33 cellular contexts compared by ENCODE assay signal in genomic region chr6:75501756-75502155, GRCh38. TPM values are rescaled to one million over a fixed set of nuclear protein-coding genes. Genes with fewer than 3 reads are reported as not detected.
"Had no signal": no experiment of that assay in that cellular context is flagged by ENCODE, and none has a peak within 500 bp of the region (broad histone marks: within the 10 kb centered on the region; RNA-seq: fewer than 3 reads in every experiment).

No MANE protein-coding gene starts in this region.

- H3K27me3 ChIP-seq: ascending aorta, cardiac muscle cell, Peyer's patch had no signal

- H3K27me3 Mint-ChIP-seq: central memory CD8-positive, alpha-beta T cell had no signal

- H3K4me1 ChIP-seq: ascending aorta, Peyer's patch had no signal

- H3K9me3 Mint-ChIP-seq: activated CD4-positive, alpha-beta T cell treated with anti-CD3 and anti-CD28 coated beads, Interleukin-2, amount 10 ng/mL, durations not matched to agents 24 days and 14 days; activated naive CD4-positive, alpha-beta T cell treated with anti-CD3 and anti-CD28 coated beads, Interleukin-2, amount 50 U/mL, for 24 hours; activated naive CD8-positive, alpha-beta T cell treated with anti-CD3 and anti-CD28 coated beads, Interleukin-2, amount 10 ng/mL, durations not matched to agents 7 days and 5 days; activated T-cell treated with anti-CD3 and anti-CD28 coated beads, Interleukin-2, amount 50 U/mL, for 24 hours; activated T-helper 2 cell treated with anti-CD3 and anti-CD28 coated beads, Interferon-gamma antibody, Interleukin-2, Interleukin-4, amounts not matched to agents 10 μg/mL and 5 μg/mL and 100 μg/mL, durations not matched to agents 14 hours and 24 hours and 36 hours; central memory CD8-positive, alpha-beta T cell had no signal

- H3K27ac ChIP-seq: ascending aorta, cardiac muscle cell, Peyer's patch, RWPE1 had no signal

- H3K9me3 ChIP-seq: ascending aorta, Peyer's patch had no signal

- H3K27ac Mint-ChIP-seq: activated CD4-positive, alpha-beta T cell treated with anti-CD3 and anti-CD28 coated beads, Interleukin-2, amount 10 ng/mL, durations not matched to agents 24 days and 14 days; activated CD8-positive, alpha-beta T cell treated with anti-CD3 and anti-CD28 coated beads, Interleukin-2, amount 10 ng/mL, durations not matched to agents 7 days and 5 days; activated naive CD4-positive, alpha-beta T cell treated with anti-CD3 and anti-CD28 coated beads, Interleukin-2, amount 50 U/mL, for 24 hours; activated naive CD8-positive, alpha-beta T cell treated with anti-CD3 and anti-CD28 coated beads, Interleukin-2, amount 10 ng/mL, durations not matched to agents 7 days and 5 days; activated T-cell treated with anti-CD3 and anti-CD28 coated beads, Interleukin-2, amount 50 U/mL, for 24 hours; activated T-helper 2 cell treated with anti-CD3 and anti-CD28 coated beads, Interferon-gamma antibody, Interleukin-2, Interleukin-4, amounts not matched to agents 10 μg/mL and 5 μg/mL and 100 μg/mL, durations not matched to agents 14 hours and 24 hours and 36 hours had no signal

- H3K4me1 Mint-ChIP-seq: activated CD4-positive, alpha-beta T cell treated with anti-CD3 and anti-CD28 coated beads, Interleukin-2, amount 10 ng/mL, durations not matched to agents 24 days and 14 days; activated naive CD4-positive, alpha-beta T cell treated with anti-CD3 and anti-CD28 coated beads, Interleukin-2, amount 50 U/mL, for 24 hours; activated naive CD8-positive, alpha-beta T cell treated with anti-CD3 and anti-CD28 coated beads, Interleukin-2, amount 10 ng/mL, durations not matched to agents 7 days and 5 days; central memory CD8-positive, alpha-beta T cell had no signal

- ATAC-seq: activated CD8-positive, alpha-beta T cell treated with anti-CD3 and anti-CD28 coated beads, Interleukin-2, amount 10 ng/mL, durations not matched to agents 7 days and 5 days; K562; Right ventricle myocardium inferior had no signal

- H3K4me3 ChIP-seq: ascending aorta, cardiac muscle cell, K562, Peyer's patch had no signal

- H3K4me3 Mint-ChIP-seq: activated CD4-positive, alpha-beta T cell treated with anti-CD3 and anti-CD28 coated beads, Interleukin-2, amount 10 ng/mL, durations not matched to agents 24 days and 14 days; activated CD8-positive, alpha-beta T cell treated with anti-CD3 and anti-CD28 coated beads, Interleukin-2, amount 10 ng/mL, durations not matched to agents 7 days and 5 days; activated naive CD4-positive, alpha-beta T cell treated with anti-CD3 and anti-CD28 coated beads, Interleukin-2, amount 50 U/mL, for 24 hours; activated naive CD8-positive, alpha-beta T cell treated with anti-CD3 and anti-CD28 coated beads, Interleukin-2, amount 10 ng/mL, durations not matched to agents 7 days and 5 days; activated T-cell treated with anti-CD3 and anti-CD28 coated beads, Interleukin-2, amount 50 U/mL, for 24 hours; central memory CD8-positive, alpha-beta T cell had no signal

- H3K36me3 ChIP-seq: ascending aorta, cardiac muscle cell, Peyer's patch had no signal

- DNase-seq: activated CD4-positive, alpha-beta T cell treated with anti-CD3 and anti-CD28 coated beads, Interleukin-2, amount 10 ng/mL, durations not matched to agents 24 days and 14 days; activated CD4-positive, alpha-beta T cell treated with anti-CD3 and anti-CD28 coated beads, Interleukin-2, amount 50 U/mL, for 4 hours; activated CD8-positive, alpha-beta T cell treated with anti-CD3 and anti-CD28 coated beads, Interleukin-2, amount 10 ng/mL, durations not matched to agents 7 days and 5 days; activated gamma-delta T cell; activated naive CD4-positive, alpha-beta T cell treated with Interleukin-2 at 50 U/mL for 16 hours; activated naive CD8-positive, alpha-beta T cell treated with anti-CD3 and anti-CD28 coated beads, Interleukin-2, amount 10 ng/mL, durations not matched to agents 7 days and 5 days; activated T-cell treated with anti-CD3 and anti-CD28 coated beads, Interleukin-2, amount 50 U/mL, for 24 hours; amygdala; NCI-H1048; NCI-H1105 treated with DMSO at 0.1 percent for 48 hours; NCI-H1436; NCI-H1694; NCI-H1930; NCI-H2081 treated with DMSO at 0.1 percent for 48 hours; NCI-H226; NCI-H446 treated with DMSO at 0.1 percent for 48 hours; NCI-H524; NCI-H69; NCI-H82; Peyer's patch; SIG-M5; T1000 had no signal

- H3K36me3 Mint-ChIP-seq: activated naive CD4-positive, alpha-beta T cell treated with anti-CD3 and anti-CD28 coated beads, Interleukin-2, amount 50 U/mL, for 24 hours; activated naive CD8-positive, alpha-beta T cell treated with anti-CD3 and anti-CD28 coated beads, Interleukin-2, amount 10 ng/mL, durations not matched to agents 7 days and 5 days had no signal

RNA-seq across cellular contexts. Expression of gene FILIP1, which starts 8.2 kb away (rescaled TPM):
- total RNA-seq: activated CD4-positive, alpha-beta T cell treated with anti-CD3 and anti-CD28 coated beads, Interleukin-2, amount 10 ng/mL, durations not matched to agents 24 days and 14 days; activated CD8-positive, alpha-beta T cell treated with anti-CD3 and anti-CD28 coated beads, Interleukin-2, amount 10 ng/mL, durations not matched to agents 7 days and 5 days; activated naive CD8-positive, alpha-beta T cell treated with anti-CD3 and anti-CD28 coated beads, Interleukin-2, amount 10 ng/mL, durations not matched to agents 7 days and 5 days; activated T-helper 2 cell treated with anti-CD3 and anti-CD28 coated beads, Interferon-gamma antibody, Interleukin-2, Interleukin-4, amounts not matched to agents 10 μg/mL and 5 μg/mL and 100 μg/mL, durations not matched to agents 14 hours and 24 hours and 36 hours; SK-MEL-5; T-helper 1 cell treated with Interleukin-12 subunit alpha and Interleukin-12 subunit beta and Interleukin-4 antibody, amounts not matched to agents 30 ng/mL and 1 ng/mL, for 36 hours; T-helper 2 cell treated with Interferon-gamma antibody and Interleukin-4, amounts not matched to agents 100 ng/mL and 5 ng/mL, for 36 hours had no signal
